8 cellular contexts compared by ENCODE assay signal in the genomic region with DNA sequence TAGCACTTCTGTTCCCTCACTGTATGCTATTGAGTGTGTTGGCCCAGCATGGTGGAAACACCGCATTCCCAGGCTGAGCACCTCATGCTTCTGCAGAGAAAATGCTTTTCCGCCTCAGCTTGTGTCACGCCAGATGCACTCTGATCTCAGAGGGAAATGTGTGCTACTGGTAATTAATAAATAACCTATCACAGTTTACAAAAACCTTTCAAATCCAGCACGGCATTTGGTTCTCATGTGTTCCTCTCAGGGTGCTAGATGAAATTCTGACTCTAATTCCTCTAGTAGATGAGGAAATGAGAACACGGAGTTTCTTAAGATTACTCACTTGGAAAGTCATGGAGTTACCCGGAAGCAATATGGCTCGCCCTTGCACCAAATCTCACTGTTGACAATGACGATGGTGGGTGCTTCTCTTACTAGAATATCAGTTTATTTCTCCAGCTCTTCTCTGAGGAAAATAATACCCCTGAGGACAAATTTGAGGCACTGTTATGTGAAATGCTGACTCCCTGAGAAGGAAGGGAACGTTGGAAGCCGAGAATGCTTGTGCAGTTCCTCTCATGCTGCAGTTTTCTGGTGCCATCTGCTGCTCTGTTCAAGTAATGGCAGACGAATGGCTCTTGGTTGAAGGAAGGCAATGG.
A peak's percentile ranks its signal among the peaks of the same experiment; 100 is the strongest.
DNase-seq lines count a peak whose midpoint lies in the region; ATAC-seq and TF ChIP-seq lines count a peak whose summit lies in the region.

No MANE protein-coding gene starts in this region.

- no peak overlapping the region for H3K27ac Mint-ChIP-seq in activated CD4-positive, alpha-beta memory T cell treated with anti-CD3 and anti-CD28 coated beads, Interleukin-2, amount 10 ng/mL, durations not matched to agents 7 days and 5 days

- ATAC-seq in GM19372 (IDR thresholded peaks at IDR 0.05; ENCODE audit: low read depth, unreplicated experiment), result peak; percentile 78
- peak; percentile 60 for ATAC-seq in HG03457 (IDR thresholded peaks at IDR 0.05; ENCODE audit: unreplicated experiment)

- no peaks in the 10 kb centered on the region for H3K36me3 Mint-ChIP-seq in activated CD4-positive, alpha-beta memory T cell treated with anti-CD3 and anti-CD28 coated beads, Interleukin-2, amount 10 ng/mL, durations not matched to agents 7 days and 5 days (ENCODE audit: low read depth)

- POLR2A ChIA-PET in activated CD4-positive, alpha-beta memory T cell treated with anti-CD3 and anti-CD28 coated beads, Interleukin-2, amount 10 ng/mL, durations not matched to agents 7 days and 5 days (lab: Charles Lee), result no interaction called here

- no peaks in the 10 kb centered on the region for H3K36me3 ChIP-seq in neutrophil

- H3K9me3 ChIP-seq in neutrophil, result no peaks in the 10 kb centered on the region

- H3K27me3 Mint-ChIP-seq in activated CD4-positive, alpha-beta memory T cell treated with anti-CD3 and anti-CD28 coated beads, Interleukin-2, amount 10 ng/mL, durations not matched to agents 7 days and 5 days, result peaks cover 12% of the 10 kb centered on the region

- TF ChIP-seq CTCF in neutrophil (IDR thresholded peaks at IDR 0.05), result peak; percentile 90

- peaks cover 12 to 14% of the 10 kb centered on the region in 2 experiments for H3K4me1 ChIP-seq in neutrophil (ENCODE audit: control insufficient read depth in 1 of 2, insufficient read depth in 1 of 2, low read depth in 1 of 2, low read length in 1 of 2)

- no peak overlapping the region for H3K27ac ChIP-seq in neutrophil

- CTCF ChIA-PET in activated CD4-positive, alpha-beta memory T cell treated with anti-CD3 and anti-CD28 coated beads, Interleukin-2, amount 10 ng/mL, durations not matched to agents 7 days and 5 days (lab: Charles Lee), result interaction anchor here (0.6 to 2.3 kb wide), 6 partner anchors 10 to 179 kb away, joined by 3 to 9 read pairs (median 4); no protein-coding TSS in a partner anchor

- no peaks in the 10 kb centered on the region for H3K4me1 Mint-ChIP-seq in activated CD4-positive, alpha-beta memory T cell treated with anti-CD3 and anti-CD28 coated beads, Interleukin-2, amount 10 ng/mL, durations not matched to agents 7 days and 5 days

- no peak overlapping the region for H3K4me3 Mint-ChIP-seq in activated CD4-positive, alpha-beta memory T cell treated with anti-CD3 and anti-CD28 coated beads, Interleukin-2, amount 10 ng/mL, durations not matched to agents 7 days and 5 days

- H3K4me3 ChIP-seq in neutrophil (ENCODE audit: low read depth in 1 of 2, low read length in 1 of 2), result peak overlapping the region in 1 of 2 experiments; percentile 26

- no peaks in the 10 kb centered on the region for H3K27me3 ChIP-seq in neutrophil

- peak; percentile 89 for DNase-seq in DMS53 (lab: John Stamatoyannopoulos, UW)
- DNase-seq in NCI-H460 (ENCODE audit: extremely low read depth, low read depth), result peak; percentile 64
- DNase-seq in activated CD4-positive, alpha-beta memory T cell treated with anti-CD3 and anti-CD28 coated beads, Interleukin-2, amount 10 ng/mL, durations not matched to agents 7 days and 5 days, result peak; percentile 29
- DNase-seq in foreskin melanocyte, result peak; percentile 78
- no peak for DNase-seq in epidermal melanocyte (ENCODE audit: insufficient read length, low spot score)

- no peaks in the 10 kb centered on the region for H3K9me3 Mint-ChIP-seq in activated CD4-positive, alpha-beta memory T cell treated with anti-CD3 and anti-CD28 coated beads, Interleukin-2, amount 10 ng/mL, durations not matched to agents 7 days and 5 days
